Comparison of ENCODE assay signal across 8 cellular contexts in the genomic region with DNA sequence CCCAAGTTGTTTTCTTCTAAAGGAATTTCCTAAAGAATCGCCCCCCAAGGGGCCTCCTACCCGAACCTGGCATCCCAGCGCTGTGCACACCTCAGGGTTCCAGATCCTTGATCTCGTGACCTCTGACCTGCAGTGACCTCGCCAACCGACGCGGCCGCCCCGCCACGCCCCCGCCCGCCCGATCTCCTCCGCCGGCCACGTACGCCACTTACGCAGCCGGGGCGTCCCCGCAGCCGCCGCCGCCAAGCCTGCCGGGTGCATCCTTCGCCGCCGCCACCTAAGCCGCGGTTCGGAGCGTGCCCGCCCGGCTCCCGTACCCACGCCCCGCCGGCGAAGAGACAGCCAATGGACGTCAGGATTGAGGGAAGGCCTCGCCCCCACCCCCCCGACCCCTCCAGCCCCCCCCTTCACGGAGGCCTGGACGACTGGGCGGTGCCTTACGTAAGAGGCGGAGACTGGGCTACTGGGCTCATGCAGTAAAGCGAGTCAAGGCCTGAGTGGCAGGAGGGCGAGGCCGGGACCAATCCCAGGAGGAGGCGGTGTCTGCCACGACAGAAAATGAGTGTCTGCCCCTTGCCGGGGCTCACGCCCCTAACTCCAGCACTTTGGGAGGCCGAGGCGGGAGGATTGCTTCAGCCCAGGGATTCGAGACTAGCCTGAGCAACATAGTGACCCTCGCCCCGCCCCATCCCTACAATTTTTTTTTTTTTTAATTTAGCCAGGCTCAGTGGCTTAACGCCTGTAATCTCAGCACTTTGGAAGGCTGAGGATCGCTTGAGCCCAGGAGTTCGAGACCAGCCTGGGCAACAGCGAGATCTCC. TPM values are rescaled to one million over a fixed set of nuclear protein-coding genes. Genes with fewer than 3 reads are reported as not detected.
DNase-seq lines count a peak whose midpoint lies in the region; ATAC-seq and TF ChIP-seq lines count a peak whose summit lies in the region.

A gene with protein sequence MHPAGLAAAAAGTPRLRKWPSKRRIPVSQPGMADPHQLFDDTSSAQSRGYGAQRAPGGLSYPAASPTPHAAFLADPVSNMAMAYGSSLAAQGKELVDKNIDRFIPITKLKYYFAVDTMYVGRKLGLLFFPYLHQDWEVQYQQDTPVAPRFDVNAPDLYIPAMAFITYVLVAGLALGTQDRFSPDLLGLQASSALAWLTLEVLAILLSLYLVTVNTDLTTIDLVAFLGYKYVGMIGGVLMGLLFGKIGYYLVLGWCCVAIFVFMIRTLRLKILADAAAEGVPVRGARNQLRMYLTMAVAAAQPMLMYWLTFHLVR (minus strand): TSS at position 291 of the 820 bp plus-strand sequence. CDS start 30 bp downstream, at position 261.

- no peaks in the 10 kb centered on the region for H3K9me3 ChIP-seq in PC-3 (ENCODE audit: low read length)

- H3K4me3 ChIP-seq in Jurkat, Clone E6-1 (ENCODE audit: low read length), result peak within 1 kb of the TSS; percentile 93
- peak within 1 kb of the TSS; percentile 80 for H3K4me3 ChIP-seq in PC-3 (ENCODE audit: low read length)

- peak within 1 kb of the TSS; percentile 67 for H3K9ac ChIP-seq in PC-3 (ENCODE audit: low read length)

- no peaks in the 10 kb centered on the region for H3K36me3 ChIP-seq in PC-3 (ENCODE audit: low read depth, low read length)

- H3K4me1 ChIP-seq in PC-3 (ENCODE audit: insufficient read depth, low read length), result peaks cover 5% of the 10 kb centered on the region; the same call in 1 of the 2 replicates

- POLR2A ChIA-PET in PC-3 (lab: Charles Lee; ENCODE audit: unreplicated experiment), result no interaction called here

- BruUV-seq in PC-3 (replicated peaks; lab: Mats Ljungman, UMichigan), result no TSS peak

- H3K27me3 ChIP-seq in PC-3 (ENCODE audit: low read length), result no peaks in the 10 kb centered on the region

- H3K4me2 ChIP-seq in PC-3 (ENCODE audit: low read length), result peak within 1 kb of the TSS; percentile 89

- no peaks in the 10 kb centered on the region for H4K20me1 ChIP-seq in PC-3 (ENCODE audit: low read length)

- H2AFZ ChIP-seq in PC-3 (ENCODE audit: low read length), result peak within 1 kb of the TSS; percentile 80

- no peak for TF ChIP-seq CTCF in PC-3 (conservative IDR thresholded peaks at IDR 0.05; ENCODE audit: low read depth, low read length)

- ATAC-seq in GM21717 (IDR thresholded peaks at IDR 0.05; ENCODE audit: unreplicated experiment) (peak; percentile 72), PC-3 (peak; percentile 89)

- H3K27ac ChIP-seq in PC-3 (ENCODE audit: low read length) (peak within 1 kb of the TSS; percentile 51), epithelial cell of prostate (peak within 1 kb of the TSS; percentile 75)

- CTCF ChIA-PET in PC-3 (lab: Charles Lee), result no interaction called here

- peak; percentile 100 for DNase-seq in DMS53 (lab: John Stamatoyannopoulos, UW)
- peak; percentile 95 for DNase-seq in Jurkat, Clone E6-1 (ENCODE audit: low read depth, low spot score)
- DNase-seq in PC-3, result peak; percentile 91
- DNase-seq in activated T-cell treated with anti-CD3 and anti-CD28 coated beads for 48 hours (ENCODE audit: low read depth), result peak; percentile 98
- DNase-seq in epithelial cell of prostate (ENCODE audit: low read depth, low spot score), result peak; percentile 85
- peak; percentile 96 for DNase-seq in mucosa of gallbladder (ENCODE audit: low spot score)
- peak; percentile 93 for DNase-seq in stimulated activated CD8-positive, alpha-beta memory T cell treated with anti-CD3 and anti-CD28 coated beads, Interleukin-4, amount 100 ng/mL, for 24 hours (ENCODE audit: low read depth)

- no peaks in the 10 kb centered on the region for H3F3A ChIP-seq in PC-3 (ENCODE audit: low read length, unreplicated experiment)

- H3K79me2 ChIP-seq in PC-3 (ENCODE audit: low read length), result peaks cover 20% of the 10 kb centered on the region

- intact Hi-C loops in PC-3 (cut with micrococcal nuclease), result no loop called here

- no peaks in the 10 kb centered on the region for H3K9me2 ChIP-seq in PC-3 (replicated peaks; ENCODE audit: low read length)

RNA-seq across cellular contexts. Expression of the gene that starts here (rescaled TPM):
- 95.1 TPM for polyA plus RNA-seq in Jurkat, Clone E6-1 (2012; ENCODE audit: insufficient read depth, insufficient read length)
- total RNA-seq in PC-3 (2014; rRNA removed) (62.9 and 72.3 TPM in 2 replicates), mucosa of gallbladder (31.6 TPM)

Comparison
In these comparisons a context has a peak if more than half of its experiments do, and no peak if none do; other contexts are left out.
1. Peak in every context shown above with its lines: DNase-seq, ATAC-seq, H3K4me3 ChIP-seq and H3K27ac ChIP-seq.